In genomic region chr9:131502781-131503625, GRCh38 we compare ENCODE assay signal across 1 cellular context.
A peak's percentile ranks its signal among the peaks of the same experiment; 100 is the strongest.
TF ChIP-seq lines count a peak whose summit lies in the region.

A gene with protein sequence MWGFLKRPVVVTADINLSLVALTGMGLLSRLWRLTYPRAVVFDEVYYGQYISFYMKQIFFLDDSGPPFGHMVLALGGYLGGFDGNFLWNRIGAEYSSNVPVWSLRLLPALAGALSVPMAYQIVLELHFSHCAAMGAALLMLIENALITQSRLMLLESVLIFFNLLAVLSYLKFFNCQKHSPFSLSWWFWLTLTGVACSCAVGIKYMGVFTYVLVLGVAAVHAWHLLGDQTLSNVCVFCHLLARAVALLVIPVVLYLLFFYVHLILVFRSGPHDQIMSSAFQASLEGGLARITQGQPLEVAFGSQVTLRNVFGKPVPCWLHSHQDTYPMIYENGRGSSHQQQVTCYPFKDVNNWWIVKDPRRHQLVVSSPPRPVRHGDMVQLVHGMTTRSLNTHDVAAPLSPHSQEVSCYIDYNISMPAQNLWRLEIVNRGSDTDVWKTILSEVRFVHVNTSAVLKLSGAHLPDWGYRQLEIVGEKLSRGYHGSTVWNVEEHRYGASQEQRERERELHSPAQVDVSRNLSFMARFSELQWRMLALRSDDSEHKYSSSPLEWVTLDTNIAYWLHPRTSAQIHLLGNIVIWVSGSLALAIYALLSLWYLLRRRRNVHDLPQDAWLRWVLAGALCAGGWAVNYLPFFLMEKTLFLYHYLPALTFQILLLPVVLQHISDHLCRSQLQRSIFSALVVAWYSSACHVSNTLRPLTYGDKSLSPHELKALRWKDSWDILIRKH (plus strand): TSS chr9:131502918. CDS start chr9:131504219, 1,301 bp downstream.

TF ChIP-seq in HepG2, 621 proteins besides CTCF, POLR2A, EP300 and RAD21 (continued from another document and continues in another):
- TF ChIP-seq CSRNP2 (CRISPR knock-in tag; conservative IDR thresholded peaks at IDR 0.05; ENCODE audit: low read depth) (no peak), GATA4 (IDR thresholded peaks at IDR 0.05; ENCODE audit: borderline replicate concordance, low read depth) (0 out of 2 replicates have a peak, but pooled peaks have one; percentile 21), DMAP1 (CRISPR knock-in tag; IDR thresholded peaks at IDR 0.05) (peak; percentile 61; the same call in 1 of the 2 replicates), SALL1 (CRISPR knock-in tag; IDR thresholded peaks at IDR 0.05) (peak; percentile 78), ZNF264 (CRISPR knock-in tag; IDR thresholded peaks at IDR 0.05) (no peak; the same call in 1 of the 2 replicates), ZNF660 (CRISPR knock-in tag; IDR thresholded peaks at IDR 0.05; ENCODE audit: borderline replicate concordance, low read depth) (no peak), PPARG (CRISPR knock-in tag; conservative IDR thresholded peaks at IDR 0.05) (0 out of 2 replicates have a peak, but pooled peaks have one; percentile 49), RORA (CRISPR knock-in tag; IDR thresholded peaks at IDR 0.05) (no peak), ZSCAN29 (CRISPR knock-in tag; conservative IDR thresholded peaks at IDR 0.05) (no peak), SPEN (CRISPR knock-in tag; IDR thresholded peaks at IDR 0.05; ENCODE audit: low read depth) (peak; percentile 83; the same call in 1 of the 2 replicates), IKZF1 (IDR thresholded peaks at IDR 0.05) (no peak), KLF13 (CRISPR knock-in tag; IDR thresholded peaks at IDR 0.05) (peak; percentile 77; the same call in 1 of the 2 replicates), ZNF225 (CRISPR knock-in tag; IDR thresholded peaks at IDR 0.05) (peak; percentile 83), ZNF230 (CRISPR knock-in tag; IDR thresholded peaks at IDR 0.05) (no peak), TARDBP (CRISPR knock-in tag; IDR thresholded peaks at IDR 0.05) (peak; percentile 59; the same call in 1 of the 2 replicates), ZFP41 (CRISPR knock-in tag; IDR thresholded peaks at IDR 0.05; ENCODE audit: borderline replicate concordance) (peak; percentile 66; the same call in 1 of the 2 replicates), CREB3 (CRISPR knock-in tag; IDR thresholded peaks at IDR 0.05) (peak; percentile 42; the same call in 1 of the 2 replicates), CENPT (CRISPR knock-in tag; IDR thresholded peaks at IDR 0.05; ENCODE audit: low read depth) (peak; percentile 74; the same call in 1 of the 2 replicates), ZNF513 (CRISPR knock-in tag; conservative IDR thresholded peaks at IDR 0.05) (0 out of 2 replicates have a peak, but pooled peaks have one; percentile 49), CREBL2 (CRISPR knock-in tag; IDR thresholded peaks at IDR 0.05; ENCODE audit: borderline replicate concordance) (no peak), NCOA2 (CRISPR knock-in tag; IDR thresholded peaks at IDR 0.05) (peak; percentile 41), MTF2 (CRISPR knock-in tag; IDR thresholded peaks at IDR 0.05; ENCODE audit: borderline replicate concordance) (no peak)
- TF ChIP-seq, protein P1, sequence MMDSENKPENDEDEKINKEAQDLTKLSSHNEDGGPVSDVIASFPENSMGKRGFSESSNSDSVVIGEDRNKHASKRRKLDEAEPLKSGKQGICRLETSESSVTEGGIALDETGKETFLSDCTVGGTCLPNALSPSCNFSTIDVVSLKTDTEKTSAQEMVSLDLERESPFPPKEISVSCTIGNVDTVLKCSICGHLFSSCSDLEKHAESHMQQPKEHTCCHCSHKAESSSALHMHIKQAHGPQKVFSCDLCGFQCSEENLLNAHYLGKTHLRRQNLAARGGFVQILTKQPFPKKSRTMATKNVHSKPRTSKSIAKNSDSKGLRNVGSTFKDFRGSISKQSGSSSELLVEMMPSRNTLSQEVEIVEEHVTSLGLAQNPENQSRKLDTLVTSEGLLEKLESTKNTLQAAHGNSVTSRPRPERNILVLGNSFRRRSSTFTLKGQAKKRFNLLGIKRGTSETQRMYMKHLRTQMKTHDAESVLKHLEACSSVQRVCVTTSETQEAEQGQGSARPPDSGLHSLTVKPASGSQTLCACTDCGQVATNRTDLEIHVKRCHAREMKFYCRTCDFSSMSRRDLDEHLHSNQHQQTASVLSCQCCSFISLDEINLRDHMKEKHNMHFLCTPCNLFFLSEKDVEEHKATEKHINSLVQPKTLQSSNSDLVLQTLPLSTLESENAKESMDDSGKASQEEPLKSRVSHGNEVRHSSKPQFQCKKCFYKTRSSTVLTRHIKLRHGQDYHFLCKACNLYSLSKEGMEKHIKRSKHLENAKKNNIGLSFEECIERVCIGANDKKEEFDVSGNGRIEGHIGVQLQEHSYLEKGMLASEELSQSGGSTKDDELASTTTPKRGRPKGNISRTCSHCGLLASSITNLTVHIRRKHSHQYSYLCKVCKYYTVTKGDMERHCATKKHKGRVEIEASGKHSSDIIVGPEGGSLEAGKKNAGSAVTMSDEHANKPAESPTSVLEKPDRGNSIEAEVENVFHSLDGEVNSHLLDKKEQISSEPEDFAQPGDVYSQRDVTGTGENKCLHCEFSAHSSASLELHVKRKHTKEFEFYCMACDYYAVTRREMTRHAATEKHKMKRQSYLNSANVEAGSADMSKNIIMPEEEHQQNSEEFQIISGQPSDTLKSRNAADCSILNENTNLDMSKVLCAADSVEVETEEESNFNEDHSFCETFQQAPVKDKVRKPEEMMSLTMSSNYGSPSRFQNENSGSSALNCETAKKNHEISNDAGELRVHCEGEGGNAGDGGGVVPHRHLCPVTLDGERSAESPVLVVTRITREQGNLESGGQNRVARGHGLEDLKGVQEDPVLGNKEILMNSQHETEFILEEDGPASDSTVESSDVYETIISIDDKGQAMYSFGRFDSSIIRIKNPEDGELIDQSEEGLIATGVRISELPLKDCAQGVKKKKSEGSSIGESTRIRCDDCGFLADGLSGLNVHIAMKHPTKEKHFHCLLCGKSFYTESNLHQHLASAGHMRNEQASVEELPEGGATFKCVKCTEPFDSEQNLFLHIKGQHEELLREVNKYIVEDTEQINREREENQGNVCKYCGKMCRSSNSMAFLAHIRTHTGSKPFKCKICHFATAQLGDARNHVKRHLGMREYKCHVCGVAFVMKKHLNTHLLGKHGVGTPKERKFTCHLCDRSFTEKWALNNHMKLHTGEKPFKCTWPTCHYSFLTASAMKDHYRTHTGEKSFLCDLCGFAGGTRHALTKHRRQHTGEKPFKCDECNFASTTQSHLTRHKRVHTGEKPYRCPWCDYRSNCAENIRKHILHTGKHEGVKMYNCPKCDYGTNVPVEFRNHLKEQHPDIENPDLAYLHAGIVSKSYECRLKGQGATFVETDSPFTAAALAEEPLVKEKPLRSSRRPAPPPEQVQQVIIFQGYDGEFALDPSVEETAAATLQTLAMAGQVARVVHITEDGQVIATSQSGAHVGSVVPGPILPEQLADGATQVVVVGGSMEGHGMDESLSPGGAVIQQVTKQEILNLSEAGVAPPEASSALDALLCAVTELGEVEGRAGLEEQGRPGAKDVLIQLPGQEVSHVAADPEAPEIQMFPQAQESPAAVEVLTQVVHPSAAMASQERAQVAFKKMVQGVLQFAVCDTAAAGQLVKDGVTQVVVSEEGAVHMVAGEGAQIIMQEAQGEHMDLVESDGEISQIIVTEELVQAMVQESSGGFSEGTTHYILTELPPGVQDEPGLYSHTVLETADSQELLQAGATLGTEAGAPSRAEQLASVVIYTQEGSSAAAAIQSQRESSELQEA (CRISPR knock-in tag; IDR thresholded peaks at IDR 0.05; ENCODE audit: not compliant biosample characterization) = peak; percentile 95
- TF ChIP-seq, protein P2, sequence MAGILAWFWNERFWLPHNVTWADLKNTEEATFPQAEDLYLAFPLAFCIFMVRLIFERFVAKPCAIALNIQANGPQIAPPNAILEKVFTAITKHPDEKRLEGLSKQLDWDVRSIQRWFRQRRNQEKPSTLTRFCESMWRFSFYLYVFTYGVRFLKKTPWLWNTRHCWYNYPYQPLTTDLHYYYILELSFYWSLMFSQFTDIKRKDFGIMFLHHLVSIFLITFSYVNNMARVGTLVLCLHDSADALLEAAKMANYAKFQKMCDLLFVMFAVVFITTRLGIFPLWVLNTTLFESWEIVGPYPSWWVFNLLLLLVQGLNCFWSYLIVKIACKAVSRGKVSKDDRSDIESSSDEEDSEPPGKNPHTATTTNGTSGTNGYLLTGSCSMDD (CRISPR knock-in tag; IDR thresholded peaks at IDR 0.05) = 0 out of 2 replicates have a peak, but pooled peaks have one; percentile 50
- TF ChIP-seq, protein P3, sequence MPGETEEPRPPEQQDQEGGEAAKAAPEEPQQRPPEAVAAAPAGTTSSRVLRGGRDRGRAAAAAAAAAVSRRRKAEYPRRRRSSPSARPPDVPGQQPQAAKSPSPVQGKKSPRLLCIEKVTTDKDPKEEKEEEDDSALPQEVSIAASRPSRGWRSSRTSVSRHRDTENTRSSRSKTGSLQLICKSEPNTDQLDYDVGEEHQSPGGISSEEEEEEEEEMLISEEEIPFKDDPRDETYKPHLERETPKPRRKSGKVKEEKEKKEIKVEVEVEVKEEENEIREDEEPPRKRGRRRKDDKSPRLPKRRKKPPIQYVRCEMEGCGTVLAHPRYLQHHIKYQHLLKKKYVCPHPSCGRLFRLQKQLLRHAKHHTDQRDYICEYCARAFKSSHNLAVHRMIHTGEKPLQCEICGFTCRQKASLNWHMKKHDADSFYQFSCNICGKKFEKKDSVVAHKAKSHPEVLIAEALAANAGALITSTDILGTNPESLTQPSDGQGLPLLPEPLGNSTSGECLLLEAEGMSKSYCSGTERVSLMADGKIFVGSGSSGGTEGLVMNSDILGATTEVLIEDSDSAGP (CRISPR knock-in tag; IDR thresholded peaks at IDR 0.05; ENCODE audit: borderline replicate concordance) = peak; percentile 27
- TF ChIP-seq, protein P4, sequence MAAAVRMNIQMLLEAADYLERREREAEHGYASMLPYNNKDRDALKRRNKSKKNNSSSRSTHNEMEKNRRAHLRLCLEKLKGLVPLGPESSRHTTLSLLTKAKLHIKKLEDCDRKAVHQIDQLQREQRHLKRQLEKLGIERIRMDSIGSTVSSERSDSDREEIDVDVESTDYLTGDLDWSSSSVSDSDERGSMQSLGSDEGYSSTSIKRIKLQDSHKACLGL (CRISPR knock-in tag; IDR thresholded peaks at IDR 0.05) = peak; percentile 39; the same call in 1 of the 2 replicates
- TF ChIP-seq, protein P5, sequence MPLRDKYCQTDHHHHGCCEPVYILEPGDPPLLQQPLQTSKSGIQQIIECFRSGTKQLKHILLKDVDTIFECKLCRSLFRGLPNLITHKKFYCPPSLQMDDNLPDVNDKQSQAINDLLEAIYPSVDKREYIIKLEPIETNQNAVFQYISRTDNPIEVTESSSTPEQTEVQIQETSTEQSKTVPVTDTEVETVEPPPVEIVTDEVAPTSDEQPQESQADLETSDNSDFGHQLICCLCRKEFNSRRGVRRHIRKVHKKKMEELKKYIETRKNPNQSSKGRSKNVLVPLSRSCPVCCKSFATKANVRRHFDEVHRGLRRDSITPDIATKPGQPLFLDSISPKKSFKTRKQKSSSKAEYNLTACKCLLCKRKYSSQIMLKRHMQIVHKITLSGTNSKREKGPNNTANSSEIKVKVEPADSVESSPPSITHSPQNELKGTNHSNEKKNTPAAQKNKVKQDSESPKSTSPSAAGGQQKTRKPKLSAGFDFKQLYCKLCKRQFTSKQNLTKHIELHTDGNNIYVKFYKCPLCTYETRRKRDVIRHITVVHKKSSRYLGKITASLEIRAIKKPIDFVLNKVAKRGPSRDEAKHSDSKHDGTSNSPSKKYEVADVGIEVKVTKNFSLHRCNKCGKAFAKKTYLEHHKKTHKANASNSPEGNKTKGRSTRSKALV (CRISPR knock-in tag; IDR thresholded peaks at IDR 0.05) = peak; percentile 44
